Comparison of ENCODE assay signal across 9 cellular contexts in genomic region chr4:40046311-40046980, GRCh38. TPM values are rescaled to one million over a fixed set of nuclear protein-coding genes. Genes with fewer than 3 reads are reported as not detected.
A peak's percentile ranks its signal among the peaks of the same experiment; 100 is the strongest.
DNase-seq lines count a peak whose midpoint lies in the region; ATAC-seq and TF ChIP-seq lines count a peak whose summit lies in the region.
"Had no signal": no experiment of that assay in that cellular context is flagged by ENCODE, and none has a peak within 500 bp of the region (broad histone marks: within the 10 kb centered on the region; RNA-seq: fewer than 3 reads in every experiment).

No MANE protein-coding gene starts in this region.

- no peak overlapping the region for H3K4me3 Mint-ChIP-seq in natural killer cell treated with Interleukin-12 subunit alpha and Interleukin-12 subunit beta and Interleukin-15 and Interleukin-18, amount 100 ng/mL, for 72 hours

- no peaks in the 10 kb centered on the region for H3K36me3 Mint-ChIP-seq in natural killer cell treated with Interleukin-12 subunit alpha and Interleukin-12 subunit beta and Interleukin-15 and Interleukin-18, amount 100 ng/mL, for 72 hours

- H3K4me1 ChIP-seq in IMR-90 (ENCODE audit: control insufficient read depth, insufficient read depth, low read length): no peaks in the 10 kb centered on the region; the same call in 1 of the 2 replicates

- no peak overlapping the region for H3K4me3 ChIP-seq in AG04449 (ENCODE audit: low read depth, low read length)
- no peak overlapping the region for H3K4me3 ChIP-seq in IMR-90 (ENCODE audit: insufficient read depth, low read depth, low read length)
- H3K4me3 ChIP-seq in astrocyte of the cerebellum (ENCODE audit: low read depth, low read length): no peak overlapping the region
- H3K4me3 ChIP-seq: smooth muscle cell had no signal

- no peaks in the 10 kb centered on the region for H3K9me1 ChIP-seq in IMR-90 (ENCODE audit: insufficient read depth, low read length)

- H2BK120ac ChIP-seq in IMR-90 (ENCODE audit: low read depth, low read length): no peak overlapping the region

- WGBS in IMR-90 (ENCODE audit: extremely low coverage in 2 of 2, insufficient read length in 1 of 2), 2 experiments: 83% methylated on average over 3 of the region's 8 CpGs; no CpG with 5 or more reads in 1 of the 2 experiments

- no peak for TF ChIP-seq RAD21 in IMR-90 (IDR thresholded peaks at IDR 0.05; ENCODE audit: low read length)

- H2BK20ac ChIP-seq in IMR-90 (ENCODE audit: low read depth, low read length): no peak overlapping the region

- no peaks in the 10 kb centered on the region for H4K20me1 ChIP-seq in IMR-90 (ENCODE audit: insufficient read depth, low read length)

- no peaks in the 10 kb centered on the region for H3K36me3 ChIP-seq in IMR-90 (ENCODE audit: control insufficient read depth, insufficient read depth, low read length)

- in situ Hi-C loops in IMR-90 (cut with MboI; ENCODE audit: low sequenced_read_pairs): no loop called here
- in situ Hi-C loops in astrocyte of the cerebellum (cut with HindIII; ENCODE audit: low sequenced_read_pairs): no loop called here

- H4K8ac ChIP-seq in IMR-90 (ENCODE audit: low read depth in 2 of 2, low read length in 2 of 2): no peak overlapping the region

- no peak overlapping the region for H2BK15ac ChIP-seq in IMR-90 (ENCODE audit: low read depth, low read length)

- no peak overlapping the region for H3K14ac ChIP-seq in IMR-90 (replicated peaks; ENCODE audit: low read depth, low read length)

- POLR2A ChIA-PET in AG04449 (lab: Yijun Ruan, JAX): no interaction called here
- POLR2A ChIA-PET in IMR-90 (lab: Charles Lee; ENCODE audit: unreplicated experiment): no interaction called here

- H3K4me2 ChIP-seq in IMR-90 (ENCODE audit: low read depth, low read length): peak overlapping the region; percentile 1; the same call in 1 of the 2 replicates
- H3K4me2 ChIP-seq: smooth muscle cell had no signal

- H3K4me1 Mint-ChIP-seq in natural killer cell treated with Interleukin-12 subunit alpha and Interleukin-12 subunit beta and Interleukin-15 and Interleukin-18, amount 100 ng/mL, for 72 hours (ENCODE audit: low read depth in 2 of 2): no peaks in the 10 kb centered on the region

- H3K9me3 ChIP-seq in IMR-90 (ENCODE audit: control insufficient read depth, insufficient read depth, low read length): no peaks in the 10 kb centered on the region

- H3K27ac Mint-ChIP-seq in natural killer cell treated with Interleukin-12 subunit alpha and Interleukin-12 subunit beta and Interleukin-15 and Interleukin-18, amount 100 ng/mL, for 72 hours: no peak overlapping the region

- no peak overlapping the region for H3K23ac ChIP-seq in IMR-90 (ENCODE audit: low read depth, low read length)

- H3K27ac ChIP-seq in IMR-90 (ENCODE audit: insufficient read depth, low read length): no peak overlapping the region

- intact Hi-C loops in IMR-90 (cut with micrococcal nuclease): no loop called here

- no peak overlapping the region for H3K18ac ChIP-seq in IMR-90 (ENCODE audit: low read depth, low read length)

- peaks cover 3% of the 10 kb centered on the region; the same call in 1 of the 2 replicates for H3K27me3 ChIP-seq in IMR-90 (ENCODE audit: control insufficient read depth, insufficient read depth, low read length)

- H3K27me3 Mint-ChIP-seq in natural killer cell treated with Interleukin-12 subunit alpha and Interleukin-12 subunit beta and Interleukin-15 and Interleukin-18, amount 100 ng/mL, for 72 hours: no peaks in the 10 kb centered on the region

- TF ChIP-seq CTCF in AG04449 (IDR thresholded peaks at IDR 0.05; ENCODE audit: insufficient read depth, low read length, missing control alignments): no peak
- TF ChIP-seq CTCF in IMR-90 (conservative IDR thresholded peaks at IDR 0.05; ENCODE audit: low read depth, low read length): no peak
- peak; percentile 11 for TF ChIP-seq CTCF in astrocyte of the cerebellum (IDR thresholded peaks at IDR 0.05; ENCODE audit: low read depth, low read length, missing control alignments)

- no peak overlapping the region for H3K56ac ChIP-seq in IMR-90 (ENCODE audit: extremely low read depth, insufficient read depth, low read length)

- CTCF ChIA-PET in AG04449 (lab: Yijun Ruan, JAX): interaction anchor here (0.6 to 2.2 kb wide), 4 partner anchors 10 to 649 kb away, joined by 3 to 11 read pairs (median 6); partner anchors contain the start of gene N4BP2
- CTCF ChIA-PET in IMR-90 (lab: Yijun Ruan, JAX): interaction anchor here (0.9 kb wide), 1 partner anchor 12 kb away, joined by 5 read pairs; no protein-coding TSS in a partner anchor

- TF ChIP-seq POLR2A in IMR-90 (IDR thresholded peaks at IDR 0.05; ENCODE audit: low read depth, low read length): no peak

- no peak overlapping the region for H2AK9ac ChIP-seq in IMR-90 (replicated peaks; ENCODE audit: low read depth, low read length, poor library complexity)

- no peak overlapping the region for H4K5ac ChIP-seq in IMR-90 (ENCODE audit: low read depth, low read length)

- no peak overlapping the region for H4K91ac ChIP-seq in IMR-90 (ENCODE audit: insufficient read depth, low read depth, low read length)

- DNase-seq in AG04449 (ENCODE audit: low read depth, low spot score) (peak; percentile 40), IMR-90 (peak; percentile 64), astrocyte of the cerebellum (ENCODE audit: low read depth) (peak; percentile 40), lung microvascular endothelial cell (ENCODE audit: low read depth in 2 of 2) (peak; percentile 48 to 50), CD1c-positive myeloid dendritic cell (ENCODE audit: extremely low spot score) (no peak)
- DNase-seq in natural killer cell treated with Interleukin-12 subunit alpha and Interleukin-12 subunit beta and Interleukin-15 and Interleukin-18, amount 100 ng/mL, for 72 hours (ENCODE audit: low spot score): no peak

- H2AFZ ChIP-seq in IMR-90 (replicated peaks; ENCODE audit: low read length, poor library complexity): no peak overlapping the region

- peak; percentile 76 for ATAC-seq in IMR-90 (ENCODE audit: low read depth)
- ATAC-seq in natural killer cell treated with Interleukin-12 subunit alpha and Interleukin-12 subunit beta and Interleukin-15 and Interleukin-18, amount 100 ng/mL, for 72 hours: no peak
- ATAC-seq in GM18520 (IDR thresholded peaks at IDR 0.05; ENCODE audit: unreplicated experiment): no peak
- no peak for ATAC-seq in HG03457 (IDR thresholded peaks at IDR 0.05; ENCODE audit: unreplicated experiment)

- no peak overlapping the region for H3K4ac ChIP-seq in IMR-90 (ENCODE audit: low read depth, low read length)

- BruUV-seq in IMR-90 (replicated peaks; lab: Mats Ljungman, UMichigan): no TSS peak

- dilution Hi-C loops in IMR-90 (cut with HindIII; ENCODE audit: low sequenced_read_pairs, unreplicated experiment): no loop called here

- no peaks in the 10 kb centered on the region for H3K9me3 Mint-ChIP-seq in natural killer cell treated with Interleukin-12 subunit alpha and Interleukin-12 subunit beta and Interleukin-15 and Interleukin-18, amount 100 ng/mL, for 72 hours

- no peaks in the 10 kb centered on the region for H3K79me1 ChIP-seq in IMR-90 (ENCODE audit: low read depth in 1 of 2, low read length in 2 of 2)

- no peak overlapping the region for H3K9ac ChIP-seq in IMR-90 (ENCODE audit: low read depth, low read length)

- no peak overlapping the region for H2BK5ac ChIP-seq in IMR-90 (ENCODE audit: low read depth, low read length, poor library complexity, severe bottlenecking)

- H2AK5ac ChIP-seq in IMR-90 (ENCODE audit: low read depth, low read length): no peak overlapping the region

TF ChIP-seq in IMR-90, 13 proteins besides CTCF, POLR2A, EP300 and RAD21:
- no peak for TF ChIP-seq MXI1 (IDR thresholded peaks at IDR 0.05; ENCODE audit: borderline replicate concordance, low read depth, low read length)
- no peak for TF ChIP-seq CHD1 (IDR thresholded peaks at IDR 0.05; ENCODE audit: low read depth, low read length)
- no peak; the same call in 1 of the 2 replicates for TF ChIP-seq MAFK (IDR thresholded peaks at IDR 0.05; ENCODE audit: low read depth, low read length)
- TF ChIP-seq, protein P1, sequence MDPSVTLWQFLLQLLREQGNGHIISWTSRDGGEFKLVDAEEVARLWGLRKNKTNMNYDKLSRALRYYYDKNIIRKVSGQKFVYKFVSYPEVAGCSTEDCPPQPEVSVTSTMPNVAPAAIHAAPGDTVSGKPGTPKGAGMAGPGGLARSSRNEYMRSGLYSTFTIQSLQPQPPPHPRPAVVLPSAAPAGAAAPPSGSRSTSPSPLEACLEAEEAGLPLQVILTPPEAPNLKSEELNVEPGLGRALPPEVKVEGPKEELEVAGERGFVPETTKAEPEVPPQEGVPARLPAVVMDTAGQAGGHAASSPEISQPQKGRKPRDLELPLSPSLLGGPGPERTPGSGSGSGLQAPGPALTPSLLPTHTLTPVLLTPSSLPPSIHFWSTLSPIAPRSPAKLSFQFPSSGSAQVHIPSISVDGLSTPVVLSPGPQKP (IDR thresholded peaks at IDR 0.05; ENCODE audit: borderline replicate concordance, low read depth, low read length): no peak
- TF ChIP-seq BHLHE40 (IDR thresholded peaks at IDR 0.05; ENCODE audit: low read depth, low read length): no peak
- no peak for TF ChIP-seq SMC3 (IDR thresholded peaks at IDR 0.05; ENCODE audit: low read depth, low read length)
- TF ChIP-seq FOS (IDR thresholded peaks at IDR 0.05; ENCODE audit: low read depth, low read length): no peak
- no peak for TF ChIP-seq RFX5 (IDR thresholded peaks at IDR 0.05; ENCODE audit: low read depth, low read length)
- TF ChIP-seq USF2 (IDR thresholded peaks at IDR 0.05; ENCODE audit: low read depth, low read length): no peak
- TF ChIP-seq CEBPB (IDR thresholded peaks at IDR 0.05; ENCODE audit: low read depth, low read length): no peak
- no peak for TF ChIP-seq MAZ (IDR thresholded peaks at IDR 0.05; ENCODE audit: borderline replicate concordance, low read depth, low read length)
- TF ChIP-seq NFE2L2 (IDR thresholded peaks at IDR 0.05; ENCODE audit: low read depth, low read length): no peak
- TF ChIP-seq RCOR1 (IDR thresholded peaks at IDR 0.05; ENCODE audit: insufficient replicate concordance, low read length): no peak

RNA-seq across cellular contexts. Expression of gene N4BP2, which starts 10.2 kb away (rescaled TPM):
- total RNA-seq in IMR-90 (2012; rRNA removed): 2.2 and 4.2 TPM in 2 replicates
- 0.62 and 0.84 TPM in 2 replicates for polyA plus RNA-seq in IMR-90 (2012; rRNA removed)
- 0.10 and 0.13 TPM in 2 replicates for polyA plus RNA-seq in IMR-90 (2012; cell fraction: cytosol; rRNA removed)
- 0.18 and 2.0 TPM in 2 replicates for polyA plus RNA-seq in IMR-90 (2012; cell fraction: nucleus; rRNA removed; ENCODE audit: low replicate concordance)
- total RNA-seq in lung microvascular endothelial cell: 4.6 and 5.6 TPM in 2 replicates
- 10 to 100 TPM; 17.6 to 19.4 TPM for total RNA-seq in natural killer cell treated with Interleukin-12 subunit alpha and Interleukin-12 subunit beta and Interleukin-15 and Interleukin-18, amount 100 ng/mL, for 72 hours

Comparison
In these comparisons a context has a peak if more than half of its experiments do, and no peak if none do; other contexts are left out.
1. DNase-seq: peak in AG04449 (single experiment), IMR-90 (single experiment), astrocyte of the cerebellum (single experiment) and lung microvascular endothelial cell (2 of 2); none in natural killer cell treated with Interleukin-12 subunit alpha and Interleukin-12 subunit beta and Interleukin-15 and Interleukin-18, amount 100 ng/mL, for 72 hours (single experiment) and CD1c-positive myeloid dendritic cell (single experiment).